17 cellular contexts compared by ENCODE assay signal in genomic region chr1:1928231-1929101, GRCh38. TPM values are rescaled to one million over a fixed set of nuclear protein-coding genes. Genes with fewer than 3 reads are reported as not detected.
DNase-seq lines count a peak whose midpoint lies in the region; ATAC-seq, FAIRE-seq and TF ChIP-seq lines count a peak whose summit lies in the region.
"Had no signal": no experiment of that assay in that cellular context is flagged by ENCODE, and none has a peak within 500 bp of the region (broad histone marks: within the 10 kb centered on the region; RNA-seq: fewer than 3 reads in every experiment).

No MANE protein-coding gene starts in this region.

- TF ChIP-seq CTCF in liver (IDR thresholded peaks at IDR 0.05; ENCODE audit: low read depth, low read length, missing input control) (no peak), HepG2 (CRISPR knock-in tag; IDR thresholded peaks at IDR 0.05) (no peak), kidney (IDR thresholded peaks at IDR 0.05; ENCODE audit: borderline replicate concordance, extremely low read depth, insufficient read depth) (no peak)

- BruUV-seq in HepG2 (replicated peaks; lab: Mats Ljungman, UMichigan) = no TSS peak

- H3K36me3 ChIP-seq in liver (ENCODE audit: control insufficient read depth in 4 of 4, insufficient read depth in 3 of 4, low read depth in 1 of 4, low read length in 3 of 4) (no peaks in the 10 kb centered on the region), HepG2 (replicated peaks in 1 of 2; ENCODE audit: control insufficient read depth in 1 of 2, insufficient read depth in 2 of 2, low read length in 2 of 2) (no peaks in the 10 kb centered on the region), kidney (ENCODE audit: control insufficient read depth in 1 of 2, insufficient read depth in 2 of 2, low read length in 2 of 2) (no peaks in the 10 kb centered on the region)

- FAIRE-seq in HepG2 (lab: Jason Lieb, UNC) (no peak), kidney (lab: Jason Lieb, UNC) (no peak)
- FAIRE-seq: A549 had no signal

- H3K9me3 ChIP-seq in liver (ENCODE audit: control insufficient read depth in 4 of 4, low read length in 3 of 4) (no peaks in the 10 kb centered on the region), HepG2 (ENCODE audit: low read length) (no peaks in the 10 kb centered on the region), kidney (ENCODE audit: control insufficient read depth in 1 of 2, low read length in 2 of 2) (no peaks in the 10 kb centered on the region)
- H3K9me3 ChIP-seq: A549 had no signal

- intact Hi-C loops in HepG2 (cut with micrococcal nuclease; ENCODE audit: unreplicated experiment) (no loop called here), kidney (cut with DNase I) (no loop called here)

- CTCF ChIA-PET in HepG2 (lab: Yijun Ruan, JAX; ENCODE audit: low intra/inter-chr PET ratio, low total read pairs) = no interaction called here

- WGBS in liver = 67% methylated on average over 33 of the region's 34 CpGs
- 37% methylated on average over 10 of the region's 34 CpGs for WGBS in HepG2 (ENCODE audit: low lambda C conversion rate)

- DNase-seq in HepG2 (ENCODE audit: low spot score) = no peak
- peak; percentile 40 for DNase-seq in ecto neural progenitor cell (ENCODE audit: low spot score)
- peak; percentile 62 for DNase-seq in kidney
- DNase-seq in NCI-H510A (lab: John Stamatoyannopoulos, UW) = no peak
- no peak for DNase-seq in activated effector memory CD4-positive, alpha-beta T cell treated with Interleukin-2 at 50 U/mL for 16 hours
- DNase-seq: CD4-positive, alpha-beta T cell; NCI-H1436 treated with DMSO at 0.1 percent for 48 hours; NCI-H2227 treated with DMSO at 0.1 percent for 48 hours; NCI-H526; NK-92 treated with Interleukin-12 subunit alpha and Interleukin-12 subunit beta, amount 100 ng/mL, for 24 hours; OCI-M1 had no signal

- TF ChIP-seq RAD21 in liver (IDR thresholded peaks at IDR 0.05) = no peak
- no peak for TF ChIP-seq RAD21 in HepG2 (CRISPR knock-in tag; IDR thresholded peaks at IDR 0.05)

- H3K27ac ChIP-seq in liver (ENCODE audit: low read depth in 1 of 2, low read length in 2 of 2) (no peak overlapping the region), HepG2 (ENCODE audit: extremely low read length, insufficient read depth, low read length) (no peak overlapping the region), kidney (ENCODE audit: low read depth in 2 of 2, low read length in 2 of 2) (no peak overlapping the region)
- H3K27ac ChIP-seq: A549, RWPE1 had no signal

- no peak overlapping the region for H2AFZ ChIP-seq in HepG2 (ENCODE audit: low read length)

- H4K20me1 ChIP-seq in HepG2 (ENCODE audit: insufficient read depth, low read length) = no peaks in the 10 kb centered on the region

- no peak overlapping the region for H3K4me2 ChIP-seq in HepG2 (ENCODE audit: low read depth, low read length)
- H3K4me2 ChIP-seq: A549 had no signal

- H3K79me2 ChIP-seq in HepG2 (ENCODE audit: insufficient read depth, low read length) = no peaks in the 10 kb centered on the region

- POLR2A ChIA-PET in HepG2 (lab: Yijun Ruan, JAX) = no interaction called here

- no peak overlapping the region for H3K4me3 ChIP-seq in liver (ENCODE audit: low read depth in 1 of 3, low read length in 3 of 3)
- H3K4me3 ChIP-seq in HepG2 (replicated peaks in 1 of 3; ENCODE audit: insufficient read depth in 1 of 3, low read depth in 2 of 3, low read length in 3 of 3) = no peak overlapping the region
- no peak overlapping the region for H3K4me3 ChIP-seq in kidney (ENCODE audit: low read length in 2 of 2)
- H3K4me3 ChIP-seq: A549 had no signal

- peaks cover 6 to 16% (median 10%) of the 10 kb centered on the region in 4 donors for H3K4me1 ChIP-seq in liver (ENCODE audit: control insufficient read depth in 4 of 4, insufficient read depth in 4 of 4, low read length in 3 of 4)
- peaks cover 30% of the 10 kb centered on the region for H3K4me1 ChIP-seq in HepG2 (ENCODE audit: insufficient read depth, low read length)
- H3K4me1 ChIP-seq in kidney (ENCODE audit: control insufficient read depth in 1 of 2, insufficient read depth in 1 of 2, low read depth in 1 of 2, low read length in 2 of 2) = no peaks in the 10 kb centered on the region
- H3K4me1 ChIP-seq: A549 had no signal

- TF ChIP-seq EP300 in HepG2 (IDR thresholded peaks at IDR 0.05; ENCODE audit: low read depth in 2 of 2, low read length in 2 of 2) (no peak), HepG2 (CRISPR knock-in tag; IDR thresholded peaks at IDR 0.05; ENCODE audit: borderline replicate concordance) (no peak)

- no peak overlapping the region for H3K9ac ChIP-seq in liver (ENCODE audit: low read depth in 1 of 2, low read length in 2 of 2)
- no peak overlapping the region for H3K9ac ChIP-seq in HepG2 (ENCODE audit: insufficient read depth, low read depth, low read length)
- no peak overlapping the region for H3K9ac ChIP-seq in kidney (ENCODE audit: low read length in 2 of 2)

- in situ Hi-C loops in HepG2 (cut with HindIII; ENCODE audit: extremely low pct_ligation_motif_present, low pct_unique_long_range_greater_than_20kb) = no loop called here

- no peak for TF ChIP-seq POLR2A in HepG2 (IDR thresholded peaks at IDR 0.05; ENCODE audit: insufficient read depth in 1 of 2, low read depth in 2 of 2, low read length in 2 of 2)

- ATAC-seq in HepG2 (no peak), HG03025 (IDR thresholded peaks at IDR 0.05; ENCODE audit: low FRiP score, unreplicated experiment) (no peak), GM19452 (IDR thresholded peaks at IDR 0.05; ENCODE audit: unreplicated experiment) (no peak)
- ATAC-seq: A549 had no signal

- H3K27me3 ChIP-seq in liver (ENCODE audit: control insufficient read depth in 4 of 4, insufficient read depth in 4 of 4, low read length in 3 of 4) (no peaks in the 10 kb centered on the region), HepG2 (ENCODE audit: control insufficient read depth in 1 of 2, insufficient read depth in 2 of 2, low read length in 2 of 2) (peaks cover 26 to 47% of the 10 kb centered on the region in 2 experiments; a peak in 4 of 5 replicates)

RNA-seq across cellular contexts. Expression of gene TMEM52, which starts 9.4 kb away (rescaled TPM):
- 1 to 10 TPM; 2.6 to 2.7 TPM for total RNA-seq in liver
- 10 to 100 TPM in 1 of 2 donors, 1 to 10 TPM in 1; 3.2 to 13.1 TPM for polyA plus RNA-seq in liver
- total RNA-seq in HepG2 (2016; rRNA removed; fragmentation: Illumina TruSeq; extraction: Trizol) = 12.9 and 18.7 TPM in 2 replicates
- 49.1 and 56.2 TPM in 2 replicates for total RNA-seq in HepG2 (2016; cell fraction: cytosol; rRNA removed; fragmentation: Illumina TruSeq; extraction: Trizol; ENCODE audit: low read depth)
- total RNA-seq in HepG2 (2016; cell fraction: insoluble cytoplasmic fraction; rRNA removed; fragmentation: Illumina TruSeq; extraction: Trizol) = 9.2 and 18.5 TPM in 2 replicates
- 52.4 and 62.3 TPM in 2 replicates for total RNA-seq in HepG2 (2016; cell fraction: membrane; rRNA removed; fragmentation: Illumina TruSeq; extraction: Trizol)
- 7.7 and 11.9 TPM in 2 replicates for total RNA-seq in HepG2 (2016; cell fraction: nucleus; rRNA removed; fragmentation: Illumina TruSeq; extraction: Trizol)
- polyA plus RNA-seq in HepG2 (2011; rRNA removed) = 13.2 and 15.3 TPM in 2 replicates
- 12.8 and 25.5 TPM in 2 replicates for polyA plus RNA-seq in HepG2 (2011; cell fraction: cytosol; rRNA removed)
- 29.4 and 36.3 TPM in 2 replicates for polyA plus RNA-seq in HepG2 (2011; cell fraction: nucleus; rRNA removed)
- polyA plus RNA-seq in HepG2 (2012) = 6.6 and 7.8 TPM in 2 replicates
- 77.9 and 88.5 TPM in 2 replicates for polyA plus RNA-seq in HepG2 (2016; cell fraction: cytosol; fragmentation: Illumina TruSeq; extraction: Trizol; ENCODE audit: low read depth)
- polyA plus RNA-seq in HepG2 (2016; cell fraction: insoluble cytoplasmic fraction; fragmentation: Illumina TruSeq; extraction: Trizol; ENCODE audit: low read depth) = 13.6 and 17.5 TPM in 2 replicates
- 69.4 and 73.4 TPM in 2 replicates for polyA plus RNA-seq in HepG2 (2016; cell fraction: membrane; fragmentation: Illumina TruSeq; extraction: Trizol; ENCODE audit: low read depth)
- polyA plus RNA-seq in HepG2 (2016; cell fraction: nucleus; fragmentation: Illumina TruSeq; extraction: Trizol; ENCODE audit: insufficient read depth, low read depth) = 21.1 and 21.2 TPM in 2 replicates
- 1.1 and 27.0 TPM in 2 replicates for polyA minus RNA-seq in HepG2 (2011; rRNA and poly(A)+ RNA removed; ENCODE audit: low replicate concordance)
- polyA minus RNA-seq in HepG2 (2011; cell fraction: cytosol; rRNA and poly(A)+ RNA removed) = 7.6 and 7.8 TPM in 2 replicates
- polyA minus RNA-seq in HepG2 (2011; cell fraction: nucleus; rRNA and poly(A)+ RNA removed) = 2.3 and 2.6 TPM in 2 replicates
- total RNA-seq in kidney = 0.50 TPM
- polyA plus RNA-seq in kidney (ENCODE audit: insufficient read depth, low read depth, low replicate concordance) = 5.1 TPM
- total RNA-seq: SK-MEL-5 had no signal

RNA-seq across cellular contexts. Expression of gene CALML6, which starts 13.4 kb away (rescaled TPM):
- total RNA-seq in liver (under 1 TPM; 0.47 to 0.67 TPM), HepG2 (2016; rRNA removed; fragmentation: Illumina TruSeq; extraction: Trizol) (0.11 TPM in 1 of 2 replicates, not detected in the other), kidney (0.13 TPM)
- polyA plus RNA-seq in liver (under 1 TPM in 1 of 2 donors, not detected in 1; 0.15 TPM), HepG2 (2011; rRNA removed) (0.12 TPM in 1 of 2 replicates, not detected in the other), kidney (ENCODE audit: insufficient read depth, low read depth, low replicate concordance) (1.2 TPM)
- not detected in 2 replicates for total RNA-seq in HepG2 (2016; cell fraction: cytosol; rRNA removed; fragmentation: Illumina TruSeq; extraction: Trizol; ENCODE audit: low read depth)
- total RNA-seq in HepG2 (2016; cell fraction: insoluble cytoplasmic fraction; rRNA removed; fragmentation: Illumina TruSeq; extraction: Trizol) = 0.13 TPM in 1 of 2 replicates, not detected in the other
- not detected in 2 replicates for total RNA-seq in HepG2 (2016; cell fraction: membrane; rRNA removed; fragmentation: Illumina TruSeq; extraction: Trizol)
- total RNA-seq in HepG2 (2016; cell fraction: nucleus; rRNA removed; fragmentation: Illumina TruSeq; extraction: Trizol) = not detected in 2 replicates
- not detected in 2 replicates for polyA plus RNA-seq in HepG2 (2011; cell fraction: cytosol; rRNA removed)
- 0.80 and 1.5 TPM in 2 replicates for polyA plus RNA-seq in HepG2 (2011; cell fraction: nucleus; rRNA removed)
- polyA plus RNA-seq in HepG2 (2012) = not detected in 2 replicates
- polyA plus RNA-seq in HepG2 (2016; cell fraction: cytosol; fragmentation: Illumina TruSeq; extraction: Trizol; ENCODE audit: low read depth) = not detected in 2 replicates
- polyA plus RNA-seq in HepG2 (2016; cell fraction: insoluble cytoplasmic fraction; fragmentation: Illumina TruSeq; extraction: Trizol; ENCODE audit: low read depth) = not detected in 2 replicates
- not detected in 2 replicates for polyA plus RNA-seq in HepG2 (2016; cell fraction: membrane; fragmentation: Illumina TruSeq; extraction: Trizol; ENCODE audit: low read depth)
- 0.38 and 0.87 TPM in 2 replicates for polyA plus RNA-seq in HepG2 (2016; cell fraction: nucleus; fragmentation: Illumina TruSeq; extraction: Trizol; ENCODE audit: insufficient read depth, low read depth)
- polyA minus RNA-seq in HepG2 (2011; rRNA and poly(A)+ RNA removed; ENCODE audit: low replicate concordance) = not detected in 2 replicates
- not detected in 2 replicates for polyA minus RNA-seq in HepG2 (2011; cell fraction: cytosol; rRNA and poly(A)+ RNA removed)
- 0.64 TPM in 1 of 2 replicates, not detected in the other for polyA minus RNA-seq in HepG2 (2011; cell fraction: nucleus; rRNA and poly(A)+ RNA removed)

RNA-seq across cellular contexts. Expression of gene GNB1, which starts 37.6 kb away (rescaled TPM):
- total RNA-seq in liver (10 to 100 TPM; 51.5 to 54.0 TPM), HepG2 (2016; rRNA removed; fragmentation: Illumina TruSeq; extraction: Trizol) (66.2 and 76.7 TPM in 2 replicates), kidney (347 TPM)
- polyA plus RNA-seq in liver (10 to 100 TPM; 22.3 to 68.5 TPM), HepG2 (2011; rRNA removed) (327 and 345 TPM in 2 replicates), kidney (ENCODE audit: insufficient read depth, low read depth, low replicate concordance) (144 TPM)
- 98.5 and 108 TPM in 2 replicates for total RNA-seq in HepG2 (2016; cell fraction: cytosol; rRNA removed; fragmentation: Illumina TruSeq; extraction: Trizol; ENCODE audit: low read depth)
- 68.2 and 68.8 TPM in 2 replicates for total RNA-seq in HepG2 (2016; cell fraction: insoluble cytoplasmic fraction; rRNA removed; fragmentation: Illumina TruSeq; extraction: Trizol)
- total RNA-seq in HepG2 (2016; cell fraction: membrane; rRNA removed; fragmentation: Illumina TruSeq; extraction: Trizol) = 163 and 168 TPM in 2 replicates
- 45.2 and 49.3 TPM in 2 replicates for total RNA-seq in HepG2 (2016; cell fraction: nucleus; rRNA removed; fragmentation: Illumina TruSeq; extraction: Trizol)
- 278 and 286 TPM in 2 replicates for polyA plus RNA-seq in HepG2 (2011; cell fraction: cytosol; rRNA removed)
- polyA plus RNA-seq in HepG2 (2011; cell fraction: nucleus; rRNA removed) = 169 and 179 TPM in 2 replicates
- polyA plus RNA-seq in HepG2 (2012) = 196 and 197 TPM in 2 replicates
- 302 and 370 TPM in 2 replicates for polyA plus RNA-seq in HepG2 (2016; cell fraction: cytosol; fragmentation: Illumina TruSeq; extraction: Trizol; ENCODE audit: low read depth)
- polyA plus RNA-seq in HepG2 (2016; cell fraction: insoluble cytoplasmic fraction; fragmentation: Illumina TruSeq; extraction: Trizol; ENCODE audit: low read depth) = 201 and 257 TPM in 2 replicates
- polyA plus RNA-seq in HepG2 (2016; cell fraction: membrane; fragmentation: Illumina TruSeq; extraction: Trizol; ENCODE audit: low read depth) = 387 and 445 TPM in 2 replicates
- 156 and 160 TPM in 2 replicates for polyA plus RNA-seq in HepG2 (2016; cell fraction: nucleus; fragmentation: Illumina TruSeq; extraction: Trizol; ENCODE audit: insufficient read depth, low read depth)
- polyA minus RNA-seq in HepG2 (2011; rRNA and poly(A)+ RNA removed; ENCODE audit: low replicate concordance) = 349 and 450 TPM in 2 replicates
- polyA minus RNA-seq in HepG2 (2011; cell fraction: cytosol; rRNA and poly(A)+ RNA removed) = 168 and 187 TPM in 2 replicates
- 63.1 and 70.6 TPM in 2 replicates for polyA minus RNA-seq in HepG2 (2011; cell fraction: nucleus; rRNA and poly(A)+ RNA removed)

Comparison
In these comparisons a context has a peak if more than half of its experiments do, and no peak if none do; other contexts are left out.
1. DNase-seq: peak in ecto neural progenitor cell (single experiment) and kidney (single experiment); none in HepG2 (single experiment), NCI-H510A (single experiment) and activated effector memory CD4-positive, alpha-beta T cell treated with Interleukin-2 at 50 U/mL for 16 hours (single experiment).